Comparison of ENCODE assay signal across 22 cellular contexts in the genomic region with DNA sequence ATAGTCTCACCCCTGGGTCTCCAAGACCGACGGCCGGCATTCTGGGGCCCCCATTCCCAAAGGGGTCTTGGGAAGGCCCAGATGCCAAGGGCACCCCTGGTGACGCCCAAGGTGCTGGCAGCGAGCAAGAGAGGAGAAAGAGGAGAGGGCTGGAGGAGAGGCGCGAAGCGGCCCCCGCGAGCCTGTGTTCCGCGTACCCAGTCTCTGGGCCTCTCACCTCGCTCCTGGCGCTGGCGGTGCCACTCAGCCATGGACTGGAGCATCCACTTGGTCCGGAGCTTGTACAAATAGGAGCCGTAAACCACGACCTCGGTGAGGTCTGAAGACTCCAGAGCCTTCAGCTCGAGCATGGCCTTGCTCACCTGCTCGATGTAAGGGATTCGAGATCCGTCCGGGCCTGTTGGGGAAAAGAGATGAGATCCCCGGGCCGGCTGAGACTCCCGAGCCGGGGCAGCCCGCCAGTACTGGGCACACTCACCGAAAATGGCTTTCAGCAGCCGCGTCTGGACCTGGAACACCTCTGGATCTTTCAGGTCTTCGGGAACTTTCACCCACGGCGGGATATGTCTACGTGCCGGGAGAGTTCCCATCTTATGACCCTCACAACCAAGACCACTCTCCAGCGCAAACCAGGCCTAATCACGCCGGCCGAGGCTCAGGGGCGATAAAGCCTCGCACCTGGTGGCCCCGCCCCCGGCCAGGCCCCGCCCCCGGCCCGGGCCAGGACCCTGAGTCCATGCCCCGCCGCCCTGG. TPM values are rescaled to one million over a fixed set of nuclear protein-coding genes. Genes with fewer than 3 reads are reported as not detected.
A peak's percentile ranks its signal among the peaks of the same experiment; 100 is the strongest.
DNase-seq lines count a peak whose midpoint lies in the region; ATAC-seq, FAIRE-seq and TF ChIP-seq lines count a peak whose summit lies in the region.
"Had no signal": no experiment of that assay in that cellular context is flagged by ENCODE, and none has a peak within 500 bp of the region (broad histone marks: within the 10 kb centered on the region; RNA-seq: fewer than 3 reads in every experiment).

A gene with protein sequence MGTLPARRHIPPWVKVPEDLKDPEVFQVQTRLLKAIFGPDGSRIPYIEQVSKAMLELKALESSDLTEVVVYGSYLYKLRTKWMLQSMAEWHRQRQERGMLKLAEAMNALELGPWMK (minus strand): TSS at position 641 of the 753 bp plus-strand sequence. CDS start 51 bp downstream, at position 590.

- H3K79me2 ChIP-seq in H1 (ENCODE audit: control insufficient read depth in 1 of 2, insufficient read depth in 2 of 2, low read length in 2 of 2): no peaks in the 10 kb centered on the region

- CTCF ChIA-PET in H1 (lab: Charles Lee; ENCODE audit: partially characterized antibody): interaction anchor here (1.0 to 2.1 kb wide), 4 partner anchors 12 to 68 kb away, joined by 3 to 7 read pairs (median 4); no protein-coding TSS in a partner anchor

- TF ChIP-seq EP300 in H1 (IDR thresholded peaks at IDR 0.05; ENCODE audit: borderline replicate concordance in 1 of 2, low read depth in 2 of 2, low read length in 2 of 2): no peak

- no peak for DNase-seq in Right ventricle myocardium inferior (ENCODE audit: missing footprints)
- DNase-seq in Right ventricle myocardium superior: no peak
- DNase-seq in H1 (ENCODE audit: low read depth in 1 of 2, low spot score in 2 of 2): no peak
- peak; percentile 18 for DNase-seq in testis
- no peak for DNase-seq in NCI-H1694 (lab: John Stamatoyannopoulos, UW)
- DNase-seq: 8988T; CD4-positive, alpha-beta memory T cell; DMS153; DMS79; GDM1; GM23248 had no signal

- intact Hi-C loops in Right ventricle myocardium inferior (cut with DNase I) (no loop called here), Right ventricle myocardium superior (cut with DNase I) (no loop called here), testis (cut with DNase I; ENCODE audit: low total_unique reads) (no loop called here)

- no peak within 1 kb of the TSS for H3K23ac ChIP-seq in H1 (ENCODE audit: insufficient read length)

- no peak within 1 kb of the TSS for H3K9ac ChIP-seq in H1 (replicated peaks in 1 of 4; ENCODE audit: extremely low read depth in 1 of 4, low read depth in 3 of 4, low read length in 3 of 4)
- H3K9ac ChIP-seq: BLaER1, GM23248 had no signal

- H3K27me3 ChIP-seq in H1 (replicated peaks in 1 of 4; ENCODE audit: control insufficient read depth in 3 of 4, extremely low read depth in 1 of 4, insufficient read depth in 3 of 4, low read length in 3 of 4): no peaks in the 10 kb centered on the region; a peak in 1 of 7 replicates
- no peaks in the 10 kb centered on the region for H3K27me3 ChIP-seq in testis
- H3K27me3 ChIP-seq: BLaER1 had no signal

- TF ChIP-seq RAD21 in H1 (IDR thresholded peaks at IDR 0.05 in 1 of 2, conservative IDR thresholded peaks at IDR 0.05 in 1 of 2; ENCODE audit: low read depth in 2 of 2, low read length in 2 of 2): no peak

- H3K4ac ChIP-seq in H1 (replicated peaks; ENCODE audit: insufficient read length, low read depth, low read length): no peak within 1 kb of the TSS

- peak within 1 kb of the TSS; percentile 60 for H3K18ac ChIP-seq in H1 (ENCODE audit: extremely low read depth, low read length)

- peak within 1 kb of the TSS; percentile 95 for H2BK20ac ChIP-seq in H1 (ENCODE audit: low read length)

- H4K91ac ChIP-seq in H1 (replicated peaks; ENCODE audit: insufficient read length, low read length): peak within 1 kb of the TSS; percentile 52

- ATAC-seq in Right ventricle myocardium inferior: peak; percentile 13
- ATAC-seq in Right ventricle myocardium superior (ENCODE audit: poor library complexity): no peak
- no peak for ATAC-seq in HG03469 (IDR thresholded peaks at IDR 0.05; ENCODE audit: unreplicated experiment)
- ATAC-seq in esophagus mucosa: no peak

- H3K56ac ChIP-seq in H1 (replicated peaks; ENCODE audit: insufficient read length, low read depth, low read length): no peak within 1 kb of the TSS

- no peak within 1 kb of the TSS for H2AK5ac ChIP-seq in H1 (ENCODE audit: low read depth, low read length)

- peaks cover 0 to 11% of the 10 kb centered on the region in 2 experiments; a peak in 1 of 4 replicates for H3K9me3 ChIP-seq in H1 (ENCODE audit: insufficient read depth in 2 of 2, low read depth in 1 of 2, low read length in 1 of 2)
- H3K9me3 ChIP-seq in testis: no peaks in the 10 kb centered on the region
- H3K9me3 ChIP-seq: HAP-1 had no signal

- no peaks in the 10 kb centered on the region for H3K23me2 ChIP-seq in H1 (ENCODE audit: low read depth, low read length)

- POLR2A ChIA-PET in H1 (lab: Charles Lee; ENCODE audit: partially characterized antibody): interaction anchor here (3.0 kb wide), 1 partner anchor 167 kb away, joined by 9 read pairs; the partner anchor contains the start of gene EEF1A1

- no peaks in the 10 kb centered on the region for H3K36me3 ChIP-seq in H1 (ENCODE audit: control insufficient read depth in 2 of 4, insufficient read depth in 4 of 4, low read length in 3 of 4)
- no peaks in the 10 kb centered on the region for H3K36me3 ChIP-seq in testis (ENCODE audit: low read depth, missing control alignments)
- H3K36me3 ChIP-seq: BLaER1, HAP-1 had no signal

- no peaks in the 10 kb centered on the region for H3K79me1 ChIP-seq in H1 (ENCODE audit: low read depth, low read length)

- 96% methylated on average over 38 of the region's 50 CpGs; no CpG with 5 or more reads in 1 of the 2 experiments for WGBS in H1 (ENCODE audit: extremely low coverage in 1 of 2, insufficient coverage in 1 of 2, insufficient read length in 1 of 2, insufficient replicate concordance in 2 of 2, low coverage in 1 of 2, low lambda C conversion rate in 2 of 2, missing lambda C conversion rate in 1 of 2), 2 experiments
- WGBS in testis, 2 donors: 74 to 86% methylated on average over 23 to 49 of the region's 50 CpGs

- no peak within 1 kb of the TSS for H3K4me2 ChIP-seq in H1 (ENCODE audit: insufficient read depth in 1 of 2, low read depth in 2 of 2, low read length in 2 of 2)
- H3K4me2 ChIP-seq: BLaER1 had no signal

- no peaks in the 10 kb centered on the region for H4K20me1 ChIP-seq in H1 (replicated peaks in 1 of 2; ENCODE audit: control insufficient read depth in 1 of 2, insufficient read depth in 2 of 2, low read length in 2 of 2)
- H4K20me1 ChIP-seq: BLaER1 had no signal

- 0 out of 2 replicates have a peak within 1 kb of the TSS, but pooled peaks have one; percentile 72 for H2BK15ac ChIP-seq in H1 (ENCODE audit: low read length)

- no peak for TF ChIP-seq CTCF in H1 (IDR thresholded peaks at IDR 0.05; ENCODE audit: control extremely low read depth in 1 of 3, insufficient read depth in 1 of 3, low read depth in 1 of 3, low read length in 3 of 3)
- no peak for TF ChIP-seq CTCF in testis (IDR thresholded peaks at IDR 0.05)

- H2BK12ac ChIP-seq in H1 (ENCODE audit: low read depth, low read length): peak within 1 kb of the TSS; percentile 90; the same call in 1 of the 2 replicates

- no peak within 1 kb of the TSS for H4K8ac ChIP-seq in H1 (ENCODE audit: extremely low read depth, insufficient read depth, low read length)

- peaks cover 5 to 15% (median 8%) of the 10 kb centered on the region in 4 experiments for H3K4me1 ChIP-seq in H1 (replicated peaks in 1 of 4; ENCODE audit: control insufficient read depth in 3 of 4, insufficient read depth in 4 of 4, low read length in 3 of 4)
- no peaks in the 10 kb centered on the region for H3K4me1 ChIP-seq in testis
- H3K4me1 ChIP-seq: BLaER1 had no signal

- TF ChIP-seq POLR2A in H1 (IDR thresholded peaks at IDR 0.05; ENCODE audit: control extremely low read depth in 1 of 2, low read depth in 2 of 2, low read length in 2 of 2) (no peak), testis (IDR thresholded peaks at IDR 0.05) (no peak)

- H2BK5ac ChIP-seq in H1 (ENCODE audit: low read depth, low read length): peak within 1 kb of the TSS; percentile 44; the same call in 1 of the 2 replicates

- no peak within 1 kb of the TSS for H3K4me3 ChIP-seq in H1 (ENCODE audit: extremely low read depth in 1 of 4, insufficient read depth in 2 of 4, low read depth in 3 of 4, low read length in 4 of 4)
- H3K4me3 ChIP-seq in testis: peak within 1 kb of the TSS in 1 of 2 donors; percentile 29
- H3K4me3 ChIP-seq: BLaER1, GM23248, HAP-1 had no signal

- no peak within 1 kb of the TSS for H2AFZ ChIP-seq in H1 (ENCODE audit: low read length)
- H2AFZ ChIP-seq: GM23248 had no signal

- H2BK120ac ChIP-seq in H1 (replicated peaks; ENCODE audit: low read depth, low read length): peak within 1 kb of the TSS; percentile 79

- H3K27ac ChIP-seq in H1 (ENCODE audit: low read depth, low read length): no peak within 1 kb of the TSS
- H3K27ac ChIP-seq in testis: no peak within 1 kb of the TSS
- H3K27ac ChIP-seq: BLaER1, GM23248 had no signal

- no peak for FAIRE-seq in H1 (lab: Jason Lieb, UNC)
- FAIRE-seq: GM12892, GM18507 had no signal

- no peak within 1 kb of the TSS for H3K14ac ChIP-seq in H1 (ENCODE audit: insufficient read length)

- H4K5ac ChIP-seq in H1 (ENCODE audit: insufficient read length, low read depth, low read length): no peak within 1 kb of the TSS

TF ChIP-seq in H1, 55 proteins besides CTCF, POLR2A, EP300 and RAD21 (continues in another document):
- TF ChIP-seq TAF1 (IDR thresholded peaks at IDR 0.05; ENCODE audit: low read depth, low read length) (no peak), CTBP2 (IDR thresholded peaks at IDR 0.05; ENCODE audit: borderline replicate concordance, insufficient read depth, insufficient read length, low read length) (no peak), CEBPB (IDR thresholded peaks at IDR 0.05; ENCODE audit: low read depth, low read length) (no peak), FOSL1 (IDR thresholded peaks at IDR 0.05; ENCODE audit: insufficient read depth, low read depth, low read length) (no peak), CBX8 (IDR thresholded peaks at IDR 0.05; ENCODE audit: borderline replicate concordance, low read depth, low read length) (no peak), MAFK (IDR thresholded peaks at IDR 0.05; ENCODE audit: low read depth, low read length) (no peak)
- TF ChIP-seq, protein P1, sequence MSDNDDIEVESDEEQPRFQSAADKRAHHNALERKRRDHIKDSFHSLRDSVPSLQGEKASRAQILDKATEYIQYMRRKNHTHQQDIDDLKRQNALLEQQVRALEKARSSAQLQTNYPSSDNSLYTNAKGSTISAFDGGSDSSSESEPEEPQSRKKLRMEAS (IDR thresholded peaks at IDR 0.05): no peak

RNA-seq across cellular contexts. Expression of the gene that starts here (rescaled TPM):
- total RNA-seq in Right ventricle myocardium inferior: not detected
- total RNA-seq in Right ventricle myocardium superior: not detected
- 1.5 and 2.0 TPM in 2 replicates for total RNA-seq in H1 (2021; fragmentation: NEBNext Ultra II Directional; extraction: Animal tissue kit (Norgen Biotek cat#: 25700))
- 2.9 and 6.6 TPM in 2 replicates for polyA plus RNA-seq in H1 (2011; rRNA removed)
- polyA plus RNA-seq in H1 (2011; cell fraction: cytosol; rRNA removed): 4.8 TPM
- polyA plus RNA-seq in H1 (2011; cell fraction: nucleus; rRNA removed): 2.9 TPM
- 0.43 to 1.7 TPM (median 1.5 TPM) in 4 replicates for polyA plus RNA-seq in H1 (2012, experiment 1 of 2)
- polyA plus RNA-seq in H1 (2012, experiment 2 of 2): 4.9 TPM
- polyA plus RNA-seq in H1 (2013, experiment 1 of 2): 2.8 TPM
- 2.5 TPM for polyA plus RNA-seq in H1 (2013, experiment 2 of 2)
- polyA minus RNA-seq in H1 (2011; rRNA and poly(A)+ RNA removed): 1.6 TPM in 1 of 2 replicates, not detected in the other
- not detected for polyA minus RNA-seq in H1 (2011; cell fraction: cytosol; rRNA and poly(A)+ RNA removed)
- polyA minus RNA-seq in H1 (2011; cell fraction: nucleus; rRNA and poly(A)+ RNA removed): not detected
- 1 to 10 TPM in 1 of 2 donors, under 1 TPM in 1; 0.94 to 2.3 TPM for total RNA-seq in testis
- 1.7 TPM for polyA plus RNA-seq in testis (ENCODE audit: insufficient read depth, low read depth, low replicate concordance)
- total RNA-seq in esophagus mucosa: not detected
- total RNA-seq: A673; CD4-positive, alpha-beta memory T cell; Daoy; GM23248; HT-29 had no signal
- polyA plus RNA-seq: AG04450; CD14-positive monocyte; CD4-positive, alpha-beta memory T cell; GM23248 had no signal

Comparison
In these comparisons a context has a peak if more than half of its experiments do, and no peak if none do; other contexts are left out.
1. Peak in ATAC-seq in Right ventricle myocardium inferior; RNA of the gene not detected or under 1 TPM.